13 cellular contexts compared by ENCODE assay signal in the genomic region with DNA sequence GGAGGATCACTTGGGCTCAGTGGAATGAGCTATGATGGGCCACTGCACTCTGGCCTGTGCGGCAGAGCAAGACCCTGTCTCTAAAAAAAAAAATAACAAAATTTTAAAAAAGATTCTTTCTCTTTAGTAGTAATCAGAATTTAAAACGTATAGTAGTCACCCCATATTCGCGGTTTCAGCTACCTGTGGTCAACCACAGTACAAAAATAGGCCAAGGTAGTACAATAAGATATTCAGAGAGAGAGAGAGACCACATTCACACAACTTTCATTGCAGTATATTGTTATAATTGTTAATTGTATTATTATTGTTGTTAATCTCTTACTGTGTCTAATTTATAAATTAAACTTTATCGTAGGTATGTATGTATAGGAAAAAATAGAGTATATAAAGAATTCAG. TPM values are rescaled to one million over a fixed set of nuclear protein-coding genes. Genes with fewer than 3 reads are reported as not detected.
DNase-seq lines count a peak whose midpoint lies in the region; ATAC-seq and TF ChIP-seq lines count a peak whose summit lies in the region.
"Had no signal": no experiment of that assay in that cellular context is flagged by ENCODE, and none has a peak within 500 bp of the region (broad histone marks: within the 10 kb centered on the region; RNA-seq: fewer than 3 reads in every experiment).

No MANE protein-coding gene starts in this region.

- no peaks in the 10 kb centered on the region for H3K9me3 ChIP-seq in adrenal gland (replicated peaks in 1 of 3)
- H3K9me3 ChIP-seq: mucosa of descending colon, suprapubic skin had no signal

- intact Hi-C loops in adrenal gland (cut with DNase I) = loop anchor here in 1 of 2 donors (10.0 kb wide), 1 partner anchor 214 kb away; a partner anchor contains a TSS

- no peak overlapping the region for H3K4me3 ChIP-seq in adrenal gland
- H3K4me3 ChIP-seq: mucosa of descending colon, suprapubic skin had no signal

- DNase-seq in stimulated activated naive CD8-positive, alpha-beta T cell treated with anti-CD3 and anti-CD28 coated beads, Interleukin-15, amount 100 ng/mL, for 72 hours = peak in 1 of 2 donors; percentile 26
- DNase-seq in stimulated activated naive CD8-positive, alpha-beta T cell treated with anti-CD3 and anti-CD28 coated beads, Interleukin-15, Interleukin-2, amounts not matched to agents 100 U/mL and 50 U/mL, for 24 hours = no peak
- DNase-seq in DMS53 treated with DMSO at 0.1 percent for 48 hours (lab: John Stamatoyannopoulos, UW; ENCODE audit: unreplicated experiment) (no peak), adrenal gland (no peak), NCI-H524 treated with DMSO at 0.1 percent for 48 hours (lab: John Stamatoyannopoulos, UW) (no peak), NCI-H2227 treated with DMSO at 0.1 percent for 48 hours (lab: John Stamatoyannopoulos, UW) (no peak)
- DNase-seq: EL, mucosa of descending colon, NCI-H226, retina had no signal

- H3K9me3 Mint-ChIP-seq in stimulated activated naive CD8-positive, alpha-beta T cell treated with anti-CD3 and anti-CD28 coated beads, Interleukin-15, amount 100 ng/mL, for 72 hours = no peaks in the 10 kb centered on the region

- no peaks in the 10 kb centered on the region for H3K36me3 ChIP-seq in adrenal gland (replicated peaks in 1 of 2)

- H3K27me3 Mint-ChIP-seq in stimulated activated naive CD8-positive, alpha-beta T cell treated with anti-CD3 and anti-CD28 coated beads, Interleukin-15, amount 100 ng/mL, for 72 hours = no peaks in the 10 kb centered on the region

- no peak overlapping the region for H3K27ac ChIP-seq in adrenal gland
- H3K27ac ChIP-seq: suprapubic skin had no signal

- H3K27me3 ChIP-seq in adrenal gland = no peaks in the 10 kb centered on the region
- H3K27me3 ChIP-seq: suprapubic skin had no signal

- no peak for TF ChIP-seq CTCF in adrenal gland (IDR thresholded peaks at IDR 0.05)

- WGBS in adrenal gland, 4 donors = 90 to 97% (median 94%) methylated on average over 5 of the region's 5 CpGs

- H3K4me1 ChIP-seq in adrenal gland (replicated peaks in 1 of 2) = peaks cover 0 to 4% of the 10 kb centered on the region in 2 donors

- H3K4me1 Mint-ChIP-seq in stimulated activated naive CD8-positive, alpha-beta T cell treated with anti-CD3 and anti-CD28 coated beads, Interleukin-15, amount 100 ng/mL, for 72 hours = peaks cover 23% of the 10 kb centered on the region

- H3K4me3 Mint-ChIP-seq in stimulated activated naive CD8-positive, alpha-beta T cell treated with anti-CD3 and anti-CD28 coated beads, Interleukin-15, amount 100 ng/mL, for 72 hours = no peak overlapping the region

- TF ChIP-seq POLR2A in adrenal gland (IDR thresholded peaks at IDR 0.05) = no peak

- H3K27ac Mint-ChIP-seq in stimulated activated naive CD8-positive, alpha-beta T cell treated with anti-CD3 and anti-CD28 coated beads, Interleukin-15, amount 100 ng/mL, for 72 hours = peak overlapping the region in 1 of 2 donors; percentile 65

- peak; percentile 80 for ATAC-seq in stimulated activated naive CD8-positive, alpha-beta T cell treated with anti-CD3 and anti-CD28 coated beads, Interleukin-15, amount 100 ng/mL, for 72 hours
- no peak for ATAC-seq in stimulated activated naive CD8-positive, alpha-beta T cell treated with anti-CD3 and anti-CD28 coated beads, Interleukin-15, Interleukin-2, amounts not matched to agents 100 U/mL and 50 U/mL, for 24 hours
- ATAC-seq in GM21825 (IDR thresholded peaks at IDR 0.05; ENCODE audit: unreplicated experiment) (peak; percentile 71), HG03457 (IDR thresholded peaks at IDR 0.05; ENCODE audit: unreplicated experiment) (peak; percentile 67)
- ATAC-seq: mucosa of descending colon had no signal

RNA-seq across cellular contexts. Expression of a gene that starts 18.7 kb away (rescaled TPM):
- 10 to 100 TPM; 12.5 to 28.2 (median 21.0) TPM for total RNA-seq in adrenal gland
- 10 to 100 TPM in 1 of 3 donors, 1 to 10 TPM in 2; 5.5 to 23.4 (median 6.7) TPM for polyA plus RNA-seq in adrenal gland

RNA-seq across cellular contexts. Expression of a gene that starts 51.3 kb away (rescaled TPM):
- 10 to 100 TPM in 1 of 8 donors, 1 to 10 TPM in 7; 7.8 to 12.3 (median 9.3) TPM for total RNA-seq in adrenal gland
- 1 to 10 TPM in 2 of 3 donors, under 1 TPM in 1; 0.84 to 5.0 (median 2.0) TPM for polyA plus RNA-seq in adrenal gland
